Comparison of ENCODE assay signal across 20 cellular contexts in the genomic region with DNA sequence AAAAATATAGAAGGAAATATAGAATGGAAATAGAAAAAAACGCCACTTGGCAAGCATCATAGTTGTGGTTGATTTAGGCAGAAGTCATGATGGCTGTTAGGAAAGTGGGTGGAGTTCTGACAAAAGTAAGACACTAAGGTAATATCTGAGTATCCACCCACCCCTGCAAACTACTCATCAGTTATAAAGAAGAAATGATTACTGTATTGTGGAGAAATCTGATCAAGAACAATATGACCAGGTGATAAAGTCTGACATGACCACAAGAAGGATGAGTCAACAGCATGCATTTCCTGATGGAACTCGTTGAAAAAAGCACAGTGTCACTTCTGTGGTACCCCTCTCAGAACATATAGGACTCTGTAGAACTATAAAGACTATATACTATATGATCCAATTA.
A peak's percentile ranks its signal among the peaks of the same experiment; 100 is the strongest.
DNase-seq lines count a peak whose midpoint lies in the region; TF ChIP-seq lines count a peak whose summit lies in the region.
"Had no signal": no experiment of that assay in that cellular context is flagged by ENCODE, and none has a peak within 500 bp of the region (broad histone marks: within the 10 kb centered on the region; RNA-seq: fewer than 3 reads in every experiment).

No MANE protein-coding gene starts in this region.

- WGBS in lower leg skin, 2 donors = 55 to 61% methylated on average over 2 of the region's 2 CpGs

- TF ChIP-seq POLR2A in lower leg skin (IDR thresholded peaks at IDR 0.05) = no peak

- H3K27ac ChIP-seq in coronary artery = no peak overlapping the region
- H3K27ac ChIP-seq: 22Rv1, Peyer's patch, SJCRH30 had no signal

- peak; percentile 2 for DNase-seq in DMS53 (lab: John Stamatoyannopoulos, UW)
- no peak for DNase-seq in DMS53 treated with DMSO at 0.1 percent for 48 hours (lab: John Stamatoyannopoulos, UW; ENCODE audit: unreplicated experiment)
- DNase-seq in RPMI7951 (ENCODE audit: low read depth) = peak; percentile 11
- DNase-seq in epithelial cell of esophagus (ENCODE audit: low read depth) = peak; percentile 51
- peak; percentile 17 for DNase-seq in renal cortical epithelial cell (ENCODE audit: low read depth)
- no peak for DNase-seq in lower leg skin (ENCODE audit: low spot score in 2 of 2)
- no peak for DNase-seq in coronary artery (ENCODE audit: low spot score)
- DNase-seq in GM03348 (ENCODE audit: low spot score) = no peak
- DNase-seq: ACHN; BE2C; CD8-positive, alpha-beta memory T cell; Kasumi-1; MM.1S; NCI-H2029; NCI-H446 treated with DMSO at 0.1 percent for 48 hours; NCI-H526; Peyer's patch; SJCRH30 had no signal

- H3K4me3 ChIP-seq in epithelial cell of esophagus (ENCODE audit: low read length) = no peak overlapping the region
- H3K4me3 ChIP-seq in lower leg skin (ENCODE audit: low read depth, poor library complexity, severe bottlenecking) = no peak overlapping the region
- no peak overlapping the region for H3K4me3 ChIP-seq in coronary artery
- H3K4me3 ChIP-seq: K562, Peyer's patch, SJCRH30 had no signal

- intact Hi-C loops in lower leg skin (cut with DNase I; ENCODE audit: low total_unique reads) = no loop called here

- TF ChIP-seq CTCF in epithelial cell of esophagus (IDR thresholded peaks at IDR 0.05; ENCODE audit: insufficient read depth, low read depth, low read length, missing control alignments) (no peak), lower leg skin (IDR thresholded peaks at IDR 0.05) (no peak), coronary artery (IDR thresholded peaks at IDR 0.05) (no peak)

Comparison
In these comparisons a context has a peak if more than half of its experiments do, and no peak if none do; other contexts are left out.
1. DNase-seq: peak in DMS53 (single experiment), RPMI7951 (single experiment), epithelial cell of esophagus (single experiment) and renal cortical epithelial cell (single experiment); none in DMS53 treated with DMSO at 0.1 percent for 48 hours (single experiment), lower leg skin (0 of 2), coronary artery (single experiment) and GM03348 (single experiment).